Comparison of ENCODE assay signal across 8 cellular contexts in genomic region chrX:14872851-14873675, GRCh38. TPM values are rescaled to one million over a fixed set of nuclear protein-coding genes. Genes with fewer than 3 reads are reported as not detected.
DNase-seq lines count a peak whose midpoint lies in the region; ATAC-seq and TF ChIP-seq lines count a peak whose summit lies in the region.

Gene FANCB, minus strand, starts transcription at chrX:14873069. Its CDS starts 7,559 bp downstream, at chrX:14865510.
Gene MOSPD2, plus strand, starts transcription at chrX:14873421. Its CDS starts 108 bp downstream, at chrX:14873529.

- H3K4me1 ChIP-seq in lung (ENCODE audit: control insufficient read depth in 2 of 2, insufficient read depth in 2 of 2, low read length in 2 of 2): no peaks in the 10 kb centered on the region

- H3K4me3 ChIP-seq in lung: peak within 1 kb of the TSS; percentile 80

- no peaks in the 10 kb centered on the region for H3K27me3 ChIP-seq in lung (ENCODE audit: control insufficient read depth, insufficient read depth)

- DNase-seq in COLO668 (lab: John Stamatoyannopoulos, UW; ENCODE audit: unreplicated experiment) (peak; percentile 97), GM20000 (ENCODE audit: low spot score) (peak; percentile 89), HS-5 (ENCODE audit: low read depth) (peak; percentile 77), NK-92 (lab: John Stamatoyannopoulos, UW; ENCODE audit: unreplicated experiment) (peak; percentile 49), lung (ENCODE audit: low spot score) (peak; percentile 93)
- peak; percentile 82 to 84 for DNase-seq in activated CD8-positive, alpha-beta memory T cell treated with anti-CD3 and anti-CD28 coated beads for 1 hour (ENCODE audit: extremely low read depth in 1 of 2, low read depth in 1 of 2)
- DNase-seq in effector CD4-positive, alpha-beta T cell: peak; percentile 87
- DNase-seq in stimulated activated CD4-positive, alpha-beta T cell treated with anti-CD3 and anti-CD28 coated beads, TNF-alpha, amount 100 ng/mL, for 24 hours (ENCODE audit: low read depth in 3 of 3): peak; percentile 82 to 93 (median 83)

- peak within 1 kb of the TSS; percentile 86 to 88 for H3K27ac ChIP-seq in lung (ENCODE audit: low read depth in 1 of 2, low read length in 1 of 2)

- ATAC-seq in lung (ENCODE audit: insufficient read depth, low FRiP score): peak; percentile 98

- H3K9me3 ChIP-seq in lung (ENCODE audit: control insufficient read depth in 2 of 2, insufficient read depth in 1 of 2, low read length in 1 of 2): no peaks in the 10 kb centered on the region

- H3K36me3 ChIP-seq in lung (ENCODE audit: control insufficient read depth in 2 of 2, insufficient read depth in 2 of 2, low read length in 2 of 2): no peaks in the 10 kb centered on the region

- TF ChIP-seq CTCF in GM20000 (IDR thresholded peaks at IDR 0.05; ENCODE audit: extremely low read depth, missing control alignments) (no peak), lung (IDR thresholded peaks at IDR 0.05; ENCODE audit: control extremely low read depth, extremely low read depth) (no peak)

- 0 to 28% methylated on average over 50 to 78 of the region's 78 CpGs for WGBS in lung, 2 donors

RNA-seq across cellular contexts. Expression of gene FANCB, which starts in this region (rescaled TPM):
- 1 to 10 TPM; 1.0 to 8.0 TPM for total RNA-seq in lung
- polyA plus RNA-seq in lung: under 1 TPM; 0.25 to 0.51 TPM

RNA-seq across cellular contexts. Expression of gene MOSPD2, which starts in this region (rescaled TPM):
- total RNA-seq in lung: 10 to 100 TPM; 19.4 to 48.9 TPM
- polyA plus RNA-seq in lung: 10 to 100 TPM in 1 of 2 donors, 1 to 10 TPM in 1; 5.5 to 11.5 TPM

Comparison
In these comparisons a context has a peak if more than half of its experiments do, and no peak if none do; other contexts are left out.
1. Peak in every context shown above with its lines: DNase-seq, ATAC-seq, H3K4me3 ChIP-seq and H3K27ac ChIP-seq.